ENCODE assay signal across 20 cellular contexts in genomic region chr10:126166797-126167196, GRCh38.
"Had no signal": no experiment of that assay in that cellular context is flagged by ENCODE, and none has a peak within 500 bp of the region (broad histone marks: within the 10 kb centered on the region; RNA-seq: fewer than 3 reads in every experiment).

No MANE protein-coding gene starts in this region.

- H3K4me3 Mint-ChIP-seq: activated naive CD4-positive, alpha-beta T cell treated with anti-CD3 and anti-CD28 coated beads, Interleukin-2, amount 50 U/mL, for 24 hours; memory B cell; natural killer cell treated with Interleukin-12 subunit alpha and Interleukin-12 subunit beta and Interleukin-15 and Interleukin-18, amount 100 ng/mL, for 72 hours; stimulated activated naive CD8-positive, alpha-beta T cell treated with anti-CD3 and anti-CD28 coated beads, Interleukin-15, Interleukin-2, amounts not matched to agents 100 ng/mL and 50 ng/mL, for 24 hours; WTC11 had no signal

- H3K27ac ChIP-seq: body of pancreas, epithelial cell of prostate, gastroesophageal sphincter, heart right ventricle, pancreas, psoas muscle, right atrium auricular region, SJSA1, spleen, thyroid gland, upper lobe of right lung had no signal

- H3K27me3 Mint-ChIP-seq: activated naive CD4-positive, alpha-beta T cell treated with anti-CD3 and anti-CD28 coated beads, Interleukin-2, amount 50 U/mL, for 24 hours; stimulated activated naive CD8-positive, alpha-beta T cell treated with anti-CD3 and anti-CD28 coated beads, Interleukin-15, Interleukin-2, amounts not matched to agents 100 ng/mL and 50 ng/mL, for 24 hours had no signal

- H3K4me1 Mint-ChIP-seq: activated naive CD4-positive, alpha-beta T cell treated with anti-CD3 and anti-CD28 coated beads, Interleukin-2, amount 50 U/mL, for 24 hours; memory B cell had no signal

- H3K9me3 Mint-ChIP-seq: activated naive CD4-positive, alpha-beta T cell treated with anti-CD3 and anti-CD28 coated beads, Interleukin-2, amount 50 U/mL, for 24 hours; memory B cell; natural killer cell treated with Interleukin-12 subunit alpha and Interleukin-12 subunit beta and Interleukin-15 and Interleukin-18, amount 100 ng/mL, for 72 hours; stimulated activated naive CD8-positive, alpha-beta T cell treated with anti-CD3 and anti-CD28 coated beads, Interleukin-15, Interleukin-2, amounts not matched to agents 100 ng/mL and 50 ng/mL, for 24 hours had no signal

- DNase-seq: anterior cingulate cortex, body of pancreas, heart right ventricle, left colon, pancreas, psoas muscle, spleen, substantia nigra, T1000, thyroid gland, upper lobe of right lung had no signal

- H3K4me3 ChIP-seq: body of pancreas, gastroesophageal sphincter, heart right ventricle, pancreas, psoas muscle, right atrium auricular region, SJSA1, spleen, thyroid gland, upper lobe of right lung had no signal

- H3K36me3 Mint-ChIP-seq: activated naive CD4-positive, alpha-beta T cell treated with anti-CD3 and anti-CD28 coated beads, Interleukin-2, amount 50 U/mL, for 24 hours; memory B cell; natural killer cell treated with Interleukin-12 subunit alpha and Interleukin-12 subunit beta and Interleukin-15 and Interleukin-18, amount 100 ng/mL, for 72 hours had no signal

- ATAC-seq: body of pancreas; gastroesophageal sphincter; heart right ventricle; left colon; natural killer cell treated with Interleukin-12 subunit alpha and Interleukin-12 subunit beta and Interleukin-15 and Interleukin-18, amount 100 ng/mL, for 72 hours; pancreas; psoas muscle; upper lobe of right lung; WTC11 had no signal

- H3K36me3 ChIP-seq: gastroesophageal sphincter, heart right ventricle, pancreas, right atrium auricular region, SJSA1, spleen, thyroid gland, upper lobe of right lung had no signal

- H3K27ac Mint-ChIP-seq: activated naive CD4-positive, alpha-beta T cell treated with anti-CD3 and anti-CD28 coated beads, Interleukin-2, amount 50 U/mL, for 24 hours; memory B cell; natural killer cell treated with Interleukin-12 subunit alpha and Interleukin-12 subunit beta and Interleukin-15 and Interleukin-18, amount 100 ng/mL, for 72 hours; stimulated activated naive CD8-positive, alpha-beta T cell treated with anti-CD3 and anti-CD28 coated beads, Interleukin-15, Interleukin-2, amounts not matched to agents 100 ng/mL and 50 ng/mL, for 24 hours; WTC11 had no signal

- H3K4me1 ChIP-seq: body of pancreas, gastroesophageal sphincter, pancreas, psoas muscle, right atrium auricular region, spleen, upper lobe of right lung had no signal

- H3K9me3 ChIP-seq: body of pancreas, gastroesophageal sphincter, heart right ventricle, pancreas, psoas muscle, right atrium auricular region, SJSA1, thyroid gland, upper lobe of right lung had no signal

- H3K27me3 ChIP-seq: body of pancreas, pancreas, right atrium auricular region, SJSA1, thyroid gland, upper lobe of right lung had no signal
